In genomic region chr5:14342306-14342705, GRCh38 we compare ENCODE assay signal across 8 cellular contexts.
DNase-seq lines count a peak whose midpoint lies in the region; ATAC-seq and TF ChIP-seq lines count a peak whose summit lies in the region.

No MANE protein-coding gene starts in this region.

- ATAC-seq in GM18499 (IDR thresholded peaks at IDR 0.05; ENCODE audit: insufficient read depth, unreplicated experiment) (peak; percentile 96), GM21529 (IDR thresholded peaks at IDR 0.05; ENCODE audit: unreplicated experiment) (peak; percentile 98), HG03565 (IDR thresholded peaks at IDR 0.05; ENCODE audit: unreplicated experiment) (peak; percentile 98)

- H3K9me3 ChIP-seq in prostate gland: no peaks in the 10 kb centered on the region

- no peaks in the 10 kb centered on the region for H3K36me3 Mint-ChIP-seq in activated CD4-positive, alpha-beta T cell treated with anti-CD3 and anti-CD28 coated beads, Interleukin-2, amount 10 ng/mL, durations not matched to agents 24 days and 14 days (ENCODE audit: low read depth)

- no peak for TF ChIP-seq POLR2A in prostate gland (IDR thresholded peaks at IDR 0.05)

- H3K4me1 Mint-ChIP-seq in activated CD4-positive, alpha-beta T cell treated with anti-CD3 and anti-CD28 coated beads, Interleukin-2, amount 10 ng/mL, durations not matched to agents 24 days and 14 days: peaks cover 3% of the 10 kb centered on the region

- no peak for TF ChIP-seq CTCF in prostate gland (IDR thresholded peaks at IDR 0.05)

- intact Hi-C loops in activated CD4-positive, alpha-beta T cell treated with anti-CD3 and anti-CD28 coated beads, Interleukin-2, amount 10 ng/mL, durations not matched to agents 24 days and 14 days (cut with micrococcal nuclease): no loop called here
- intact Hi-C loops in prostate gland (cut with DNase I): no loop called here

- 56% methylated on average over 3 of the region's 3 CpGs for WGBS in prostate gland

- no peak overlapping the region for H3K27ac ChIP-seq in prostate gland

- no peak overlapping the region for H3K27ac Mint-ChIP-seq in activated CD4-positive, alpha-beta T cell treated with anti-CD3 and anti-CD28 coated beads, Interleukin-2, amount 10 ng/mL, durations not matched to agents 24 days and 14 days

- no peak overlapping the region for H3K4me3 ChIP-seq in prostate gland

- no peaks in the 10 kb centered on the region for H3K27me3 ChIP-seq in prostate gland (replicated peaks; ENCODE audit: insufficient read depth)

- no peaks in the 10 kb centered on the region for H3K4me1 ChIP-seq in prostate gland (replicated peaks)

- H3K4me3 Mint-ChIP-seq in activated CD4-positive, alpha-beta T cell treated with anti-CD3 and anti-CD28 coated beads, Interleukin-2, amount 10 ng/mL, durations not matched to agents 24 days and 14 days: no peak overlapping the region

- H3K9me3 Mint-ChIP-seq in activated CD4-positive, alpha-beta T cell treated with anti-CD3 and anti-CD28 coated beads, Interleukin-2, amount 10 ng/mL, durations not matched to agents 24 days and 14 days: no peaks in the 10 kb centered on the region

- no peaks in the 10 kb centered on the region for H3K36me3 ChIP-seq in prostate gland

- DNase-seq in kidney tubule cell (ENCODE audit: low spot score) (peak; percentile 69), prostate gland (ENCODE audit: low spot score) (no peak), SW 1271 (lab: John Stamatoyannopoulos, UW) (no peak)
- DNase-seq in activated CD4-positive, alpha-beta T cell treated with anti-CD3 and anti-CD28 coated beads, Interleukin-2, amount 10 ng/mL, durations not matched to agents 24 days and 14 days: no peak
- no peak for DNase-seq in activated T-cell treated with anti-CD3 and anti-CD28 coated beads, Interleukin-2, amount 50 U/mL, for 1 hour

- H3K27me3 Mint-ChIP-seq in activated CD4-positive, alpha-beta T cell treated with anti-CD3 and anti-CD28 coated beads, Interleukin-2, amount 10 ng/mL, durations not matched to agents 24 days and 14 days: no peaks in the 10 kb centered on the region
